1 cellular context compared by ENCODE assay signal in the genomic region with DNA sequence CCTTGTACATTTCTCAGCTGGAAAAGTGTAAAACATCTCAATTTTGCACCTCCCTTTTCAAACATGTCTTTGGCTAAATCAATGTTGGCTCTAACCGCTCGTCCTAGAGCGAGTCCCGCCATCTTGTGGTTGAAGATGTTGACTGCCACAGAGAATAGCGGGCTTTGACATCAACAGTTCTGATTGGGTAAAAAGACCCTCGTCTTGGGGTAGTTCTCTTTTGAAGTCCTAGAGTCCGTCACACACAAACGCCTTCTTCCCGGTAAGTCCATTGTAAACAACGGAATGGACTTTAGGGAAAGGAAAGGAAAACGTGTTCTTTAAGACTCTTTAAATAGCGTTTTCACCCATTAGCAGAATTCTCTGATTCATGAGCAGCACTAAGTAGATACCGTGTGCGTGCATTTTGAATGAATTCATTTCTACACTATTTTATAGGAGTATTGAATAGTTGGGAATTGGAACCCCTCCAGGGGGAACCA.
TF ChIP-seq lines count a peak whose summit lies in the region.

No MANE protein-coding gene starts in this region.

TF ChIP-seq in HepG2, 621 proteins besides CTCF, POLR2A, EP300 and RAD21 (continued from another document and continues in another):
- TF ChIP-seq, protein P1, sequence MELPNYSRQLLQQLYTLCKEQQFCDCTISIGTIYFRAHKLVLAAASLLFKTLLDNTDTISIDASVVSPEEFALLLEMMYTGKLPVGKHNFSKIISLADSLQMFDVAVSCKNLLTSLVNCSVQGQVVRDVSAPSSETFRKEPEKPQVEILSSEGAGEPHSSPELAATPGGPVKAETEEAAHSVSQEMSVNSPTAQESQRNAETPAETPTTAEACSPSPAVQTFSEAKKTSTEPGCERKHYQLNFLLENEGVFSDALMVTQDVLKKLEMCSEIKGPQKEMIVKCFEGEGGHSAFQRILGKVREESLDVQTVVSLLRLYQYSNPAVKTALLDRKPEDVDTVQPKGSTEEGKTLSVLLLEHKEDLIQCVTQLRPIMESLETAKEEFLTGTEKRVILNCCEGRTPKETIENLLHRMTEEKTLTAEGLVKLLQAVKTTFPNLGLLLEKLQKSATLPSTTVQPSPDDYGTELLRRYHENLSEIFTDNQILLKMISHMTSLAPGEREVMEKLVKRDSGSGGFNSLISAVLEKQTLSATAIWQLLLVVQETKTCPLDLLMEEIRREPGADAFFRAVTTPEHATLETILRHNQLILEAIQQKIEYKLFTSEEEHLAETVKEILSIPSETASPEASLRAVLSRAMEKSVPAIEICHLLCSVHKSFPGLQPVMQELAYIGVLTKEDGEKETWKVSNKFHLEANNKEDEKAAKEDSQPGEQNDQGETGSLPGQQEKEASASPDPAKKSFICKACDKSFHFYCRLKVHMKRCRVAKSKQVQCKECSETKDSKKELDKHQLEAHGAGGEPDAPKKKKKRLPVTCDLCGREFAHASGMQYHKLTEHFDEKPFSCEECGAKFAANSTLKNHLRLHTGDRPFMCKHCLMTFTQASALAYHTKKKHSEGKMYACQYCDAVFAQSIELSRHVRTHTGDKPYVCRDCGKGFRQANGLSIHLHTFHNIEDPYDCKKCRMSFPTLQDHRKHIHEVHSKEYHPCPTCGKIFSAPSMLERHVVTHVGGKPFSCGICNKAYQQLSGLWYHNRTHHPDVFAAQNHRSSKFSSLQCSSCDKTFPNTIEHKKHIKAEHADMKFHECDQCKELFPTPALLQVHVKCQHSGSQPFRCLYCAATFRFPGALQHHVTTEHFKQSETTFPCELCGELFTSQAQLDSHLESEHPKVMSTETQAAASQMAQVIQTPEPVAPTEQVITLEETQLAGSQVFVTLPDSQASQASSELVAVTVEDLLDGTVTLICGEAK (IDR thresholded peaks at IDR 0.05): no peak
- TF ChIP-seq, protein P1 (CRISPR knock-in tag; IDR thresholded peaks at IDR 0.05): no peak
- TF ChIP-seq HDAC2 (CRISPR knock-in tag; IDR thresholded peaks at IDR 0.05): no peak
- TF ChIP-seq ZNF44 (CRISPR knock-in tag; IDR thresholded peaks at IDR 0.05): no peak
- TF ChIP-seq, protein P2, sequence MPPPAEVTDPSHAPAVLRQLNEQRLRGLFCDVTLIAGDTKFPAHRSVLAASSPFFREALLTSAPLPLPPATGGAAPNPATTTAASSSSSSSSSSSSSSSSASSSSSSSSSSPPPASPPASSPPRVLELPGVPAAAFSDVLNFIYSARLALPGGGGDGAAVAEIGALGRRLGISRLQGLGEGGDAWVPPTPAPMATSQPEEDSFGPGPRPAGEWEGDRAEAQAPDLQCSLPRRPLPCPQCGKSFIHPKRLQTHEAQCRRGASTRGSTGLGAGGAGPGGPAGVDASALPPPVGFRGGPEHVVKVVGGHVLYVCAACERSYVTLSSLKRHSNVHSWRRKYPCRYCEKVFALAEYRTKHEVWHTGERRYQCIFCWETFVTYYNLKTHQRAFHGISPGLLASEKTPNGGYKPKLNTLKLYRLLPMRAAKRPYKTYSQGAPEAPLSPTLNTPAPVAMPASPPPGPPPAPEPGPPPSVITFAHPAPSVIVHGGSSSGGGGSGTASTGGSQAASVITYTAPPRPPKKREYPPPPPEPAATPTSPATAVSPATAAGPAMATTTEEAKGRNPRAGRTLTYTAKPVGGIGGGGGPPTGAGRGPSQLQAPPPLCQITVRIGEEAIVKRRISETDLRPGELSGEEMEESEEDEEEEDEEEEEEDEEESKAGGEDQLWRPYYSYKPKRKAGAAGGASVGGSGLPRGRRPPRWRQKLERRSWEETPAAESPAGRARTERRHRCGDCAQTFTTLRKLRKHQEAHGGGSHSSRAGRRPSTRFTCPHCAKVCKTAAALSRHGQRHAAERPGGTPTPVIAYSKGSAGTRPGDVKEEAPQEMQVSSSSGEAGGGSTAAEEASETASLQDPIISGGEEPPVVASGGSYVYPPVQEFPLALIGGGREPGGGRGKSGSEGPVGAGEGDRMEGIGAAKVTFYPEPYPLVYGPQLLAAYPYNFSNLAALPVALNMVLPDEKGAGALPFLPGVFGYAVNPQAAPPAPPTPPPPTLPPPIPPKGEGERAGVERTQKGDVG (CRISPR knock-in tag; IDR thresholded peaks at IDR 0.05; ENCODE audit: borderline replicate concordance): no peak
- TF ChIP-seq PHF20 (CRISPR knock-in tag; IDR thresholded peaks at IDR 0.05): no peak
- TF ChIP-seq, protein P3, sequence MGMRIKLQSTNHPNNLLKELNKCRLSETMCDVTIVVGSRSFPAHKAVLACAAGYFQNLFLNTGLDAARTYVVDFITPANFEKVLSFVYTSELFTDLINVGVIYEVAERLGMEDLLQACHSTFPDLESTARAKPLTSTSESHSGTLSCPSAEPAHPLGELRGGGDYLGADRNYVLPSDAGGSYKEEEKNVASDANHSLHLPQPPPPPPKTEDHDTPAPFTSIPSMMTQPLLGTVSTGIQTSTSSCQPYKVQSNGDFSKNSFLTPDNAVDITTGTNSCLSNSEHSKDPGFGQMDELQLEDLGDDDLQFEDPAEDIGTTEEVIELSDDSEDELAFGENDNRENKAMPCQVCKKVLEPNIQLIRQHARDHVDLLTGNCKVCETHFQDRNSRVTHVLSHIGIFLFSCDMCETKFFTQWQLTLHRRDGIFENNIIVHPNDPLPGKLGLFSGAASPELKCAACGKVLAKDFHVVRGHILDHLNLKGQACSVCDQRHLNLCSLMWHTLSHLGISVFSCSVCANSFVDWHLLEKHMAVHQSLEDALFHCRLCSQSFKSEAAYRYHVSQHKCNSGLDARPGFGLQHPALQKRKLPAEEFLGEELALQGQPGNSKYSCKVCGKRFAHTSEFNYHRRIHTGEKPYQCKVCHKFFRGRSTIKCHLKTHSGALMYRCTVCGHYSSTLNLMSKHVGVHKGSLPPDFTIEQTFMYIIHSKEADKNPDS (CRISPR knock-in tag; IDR thresholded peaks at IDR 0.05): no peak
- TF ChIP-seq TGIF2 (CRISPR knock-in tag; IDR thresholded peaks at IDR 0.05): no peak
- TF ChIP-seq, protein P4, sequence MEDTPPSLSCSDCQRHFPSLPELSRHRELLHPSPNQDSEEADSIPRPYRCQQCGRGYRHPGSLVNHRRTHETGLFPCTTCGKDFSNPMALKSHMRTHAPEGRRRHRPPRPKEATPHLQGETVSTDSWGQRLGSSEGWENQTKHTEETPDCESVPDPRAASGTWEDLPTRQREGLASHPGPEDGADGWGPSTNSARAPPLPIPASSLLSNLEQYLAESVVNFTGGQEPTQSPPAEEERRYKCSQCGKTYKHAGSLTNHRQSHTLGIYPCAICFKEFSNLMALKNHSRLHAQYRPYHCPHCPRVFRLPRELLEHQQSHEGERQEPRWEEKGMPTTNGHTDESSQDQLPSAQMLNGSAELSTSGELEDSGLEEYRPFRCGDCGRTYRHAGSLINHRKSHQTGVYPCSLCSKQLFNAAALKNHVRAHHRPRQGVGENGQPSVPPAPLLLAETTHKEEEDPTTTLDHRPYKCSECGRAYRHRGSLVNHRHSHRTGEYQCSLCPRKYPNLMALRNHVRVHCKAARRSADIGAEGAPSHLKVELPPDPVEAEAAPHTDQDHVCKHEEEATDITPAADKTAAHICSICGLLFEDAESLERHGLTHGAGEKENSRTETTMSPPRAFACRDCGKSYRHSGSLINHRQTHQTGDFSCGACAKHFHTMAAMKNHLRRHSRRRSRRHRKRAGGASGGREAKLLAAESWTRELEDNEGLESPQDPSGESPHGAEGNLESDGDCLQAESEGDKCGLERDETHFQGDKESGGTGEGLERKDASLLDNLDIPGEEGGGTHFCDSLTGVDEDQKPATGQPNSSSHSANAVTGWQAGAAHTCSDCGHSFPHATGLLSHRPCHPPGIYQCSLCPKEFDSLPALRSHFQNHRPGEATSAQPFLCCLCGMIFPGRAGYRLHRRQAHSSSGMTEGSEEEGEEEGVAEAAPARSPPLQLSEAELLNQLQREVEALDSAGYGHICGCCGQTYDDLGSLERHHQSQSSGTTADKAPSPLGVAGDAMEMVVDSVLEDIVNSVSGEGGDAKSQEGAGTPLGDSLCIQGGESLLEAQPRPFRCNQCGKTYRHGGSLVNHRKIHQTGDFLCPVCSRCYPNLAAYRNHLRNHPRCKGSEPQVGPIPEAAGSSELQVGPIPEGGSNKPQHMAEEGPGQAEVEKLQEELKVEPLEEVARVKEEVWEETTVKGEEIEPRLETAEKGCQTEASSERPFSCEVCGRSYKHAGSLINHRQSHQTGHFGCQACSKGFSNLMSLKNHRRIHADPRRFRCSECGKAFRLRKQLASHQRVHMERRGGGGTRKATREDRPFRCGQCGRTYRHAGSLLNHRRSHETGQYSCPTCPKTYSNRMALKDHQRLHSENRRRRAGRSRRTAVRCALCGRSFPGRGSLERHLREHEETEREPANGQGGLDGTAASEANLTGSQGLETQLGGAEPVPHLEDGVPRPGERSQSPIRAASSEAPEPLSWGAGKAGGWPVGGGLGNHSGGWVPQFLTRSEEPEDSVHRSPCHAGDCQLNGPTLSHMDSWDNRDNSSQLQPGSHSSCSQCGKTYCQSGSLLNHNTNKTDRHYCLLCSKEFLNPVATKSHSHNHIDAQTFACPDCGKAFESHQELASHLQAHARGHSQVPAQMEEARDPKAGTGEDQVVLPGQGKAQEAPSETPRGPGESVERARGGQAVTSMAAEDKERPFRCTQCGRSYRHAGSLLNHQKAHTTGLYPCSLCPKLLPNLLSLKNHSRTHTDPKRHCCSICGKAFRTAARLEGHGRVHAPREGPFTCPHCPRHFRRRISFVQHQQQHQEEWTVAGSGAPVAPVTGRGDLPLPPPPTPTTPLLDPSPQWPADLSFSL (CRISPR knock-in tag; IDR thresholded peaks at IDR 0.05): no peak
- TF ChIP-seq ZNF432 (CRISPR knock-in tag; IDR thresholded peaks at IDR 0.05; ENCODE audit: borderline replicate concordance): no peak
- TF ChIP-seq ZSCAN25 (CRISPR knock-in tag; IDR thresholded peaks at IDR 0.05): no peak
- no peak for TF ChIP-seq ZFP1 (CRISPR knock-in tag; IDR thresholded peaks at IDR 0.05)
- TF ChIP-seq YY1 (IDR thresholded peaks at IDR 0.05; ENCODE audit: insufficient read depth, insufficient replicate concordance, low read depth, low read length): no peak
- TF ChIP-seq KLF6 (CRISPR knock-in tag; IDR thresholded peaks at IDR 0.05): no peak
- TF ChIP-seq ZNF652 (CRISPR knock-in tag; IDR thresholded peaks at IDR 0.05; ENCODE audit: borderline replicate concordance, low read depth): no peak
- 0 out of 2 replicates have a peak, but pooled peaks have one; percentile 26 for TF ChIP-seq JUND (CRISPR knock-in tag; IDR thresholded peaks at IDR 0.05)
- 0 out of 2 replicates have a peak, but pooled peaks have one; percentile 23 for TF ChIP-seq NFYB (CRISPR knock-in tag; IDR thresholded peaks at IDR 0.05)
- TF ChIP-seq ZNF333 (CRISPR knock-in tag; IDR thresholded peaks at IDR 0.05; ENCODE audit: borderline replicate concordance): no peak
- TF ChIP-seq, protein P5, sequence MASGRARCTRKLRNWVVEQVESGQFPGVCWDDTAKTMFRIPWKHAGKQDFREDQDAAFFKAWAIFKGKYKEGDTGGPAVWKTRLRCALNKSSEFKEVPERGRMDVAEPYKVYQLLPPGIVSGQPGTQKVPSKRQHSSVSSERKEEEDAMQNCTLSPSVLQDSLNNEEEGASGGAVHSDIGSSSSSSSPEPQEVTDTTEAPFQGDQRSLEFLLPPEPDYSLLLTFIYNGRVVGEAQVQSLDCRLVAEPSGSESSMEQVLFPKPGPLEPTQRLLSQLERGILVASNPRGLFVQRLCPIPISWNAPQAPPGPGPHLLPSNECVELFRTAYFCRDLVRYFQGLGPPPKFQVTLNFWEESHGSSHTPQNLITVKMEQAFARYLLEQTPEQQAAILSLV (CRISPR knock-in tag; IDR thresholded peaks at IDR 0.05; ENCODE audit: borderline replicate concordance): no peak
- TF ChIP-seq, protein P6, sequence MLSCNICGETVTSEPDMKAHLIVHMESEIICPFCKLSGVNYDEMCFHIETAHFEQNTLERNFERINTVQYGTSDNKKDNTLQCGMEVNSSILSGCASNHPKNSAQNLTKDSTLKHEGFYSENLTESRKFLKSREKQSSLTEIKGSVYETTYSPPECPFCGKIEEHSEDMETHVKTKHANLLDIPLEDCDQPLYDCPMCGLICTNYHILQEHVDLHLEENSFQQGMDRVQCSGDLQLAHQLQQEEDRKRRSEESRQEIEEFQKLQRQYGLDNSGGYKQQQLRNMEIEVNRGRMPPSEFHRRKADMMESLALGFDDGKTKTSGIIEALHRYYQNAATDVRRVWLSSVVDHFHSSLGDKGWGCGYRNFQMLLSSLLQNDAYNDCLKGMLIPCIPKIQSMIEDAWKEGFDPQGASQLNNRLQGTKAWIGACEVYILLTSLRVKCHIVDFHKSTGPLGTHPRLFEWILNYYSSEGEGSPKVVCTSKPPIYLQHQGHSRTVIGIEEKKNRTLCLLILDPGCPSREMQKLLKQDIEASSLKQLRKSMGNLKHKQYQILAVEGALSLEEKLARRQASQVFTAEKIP (CRISPR knock-in tag; IDR thresholded peaks at IDR 0.05; ENCODE audit: borderline replicate concordance): no peak
- no peak for TF ChIP-seq ZNF614 (CRISPR knock-in tag; IDR thresholded peaks at IDR 0.05; ENCODE audit: borderline replicate concordance)
- TF ChIP-seq ZNF709 (CRISPR knock-in tag; IDR thresholded peaks at IDR 0.05): no peak
- TF ChIP-seq HOXA7 (CRISPR knock-in tag; IDR thresholded peaks at IDR 0.05): no peak
- no peak for TF ChIP-seq SKI (IDR thresholded peaks at IDR 0.05; ENCODE audit: partially characterized antibody)
- no peak for TF ChIP-seq ZNF367 (CRISPR knock-in tag; IDR thresholded peaks at IDR 0.05; ENCODE audit: borderline replicate concordance)
- no peak; the same call in 1 of the 2 replicates for TF ChIP-seq FOXK1 (CRISPR knock-in tag; IDR thresholded peaks at IDR 0.05; ENCODE audit: borderline replicate concordance, low read depth)
- no peak for TF ChIP-seq RCOR2 (CRISPR knock-in tag; IDR thresholded peaks at IDR 0.05)
